In genomic region chr21:42818328-42818749, GRCh38 we compare ENCODE assay signal across 8 cellular contexts.
A peak's percentile ranks its signal among the peaks of the same experiment; 100 is the strongest.
DNase-seq lines count a peak whose midpoint lies in the region; ATAC-seq lines count a peak whose summit lies in the region.

No MANE protein-coding gene starts in this region.

- no peak overlapping the region for H3K4me3 Mint-ChIP-seq in activated naive CD4-positive, alpha-beta T cell treated with anti-CD3 and anti-CD28 coated beads, Interleukin-2, amount 10 ng/mL, durations not matched to agents 7 days and 5 days

- peaks cover 8% of the 10 kb centered on the region for H3K9me3 Mint-ChIP-seq in activated naive CD4-positive, alpha-beta T cell treated with anti-CD3 and anti-CD28 coated beads, Interleukin-2, amount 10 ng/mL, durations not matched to agents 7 days and 5 days

- CTCF ChIA-PET in activated naive CD4-positive, alpha-beta T cell treated with anti-CD3 and anti-CD28 coated beads, Interleukin-2, amount 10 ng/mL, durations not matched to agents 7 days and 5 days (lab: Charles Lee): interaction anchor here (0.7 to 4.9 kb wide), 5 partner anchors 27 to 228 kb away, joined by 3 to 33 read pairs (median 4); partner anchors contain the start of gene PDE9A

- H3K27ac Mint-ChIP-seq in activated naive CD4-positive, alpha-beta T cell treated with anti-CD3 and anti-CD28 coated beads, Interleukin-2, amount 10 ng/mL, durations not matched to agents 7 days and 5 days: no peak overlapping the region

- intact Hi-C loops in Right ventricle myocardium superior (cut with DNase I): loop anchor here (2.0 to 5.0 kb wide), 2 partner anchors 166 to 228 kb away; partner anchors contain the start of gene PDE9A

- H3K4me1 Mint-ChIP-seq in activated naive CD4-positive, alpha-beta T cell treated with anti-CD3 and anti-CD28 coated beads, Interleukin-2, amount 10 ng/mL, durations not matched to agents 7 days and 5 days: no peaks in the 10 kb centered on the region

- ATAC-seq in Right ventricle myocardium superior (ENCODE audit: poor library complexity) (peak; percentile 79), HG03097 (IDR thresholded peaks at IDR 0.05; ENCODE audit: low FRiP score, unreplicated experiment) (no peak)

- peaks cover 27% of the 10 kb centered on the region for H3K27me3 Mint-ChIP-seq in activated naive CD4-positive, alpha-beta T cell treated with anti-CD3 and anti-CD28 coated beads, Interleukin-2, amount 10 ng/mL, durations not matched to agents 7 days and 5 days

- peaks cover 5% of the 10 kb centered on the region for H3K36me3 Mint-ChIP-seq in activated naive CD4-positive, alpha-beta T cell treated with anti-CD3 and anti-CD28 coated beads, Interleukin-2, amount 10 ng/mL, durations not matched to agents 7 days and 5 days

- DNase-seq in SKM-1 treated with dmso at 0.1 percent for 144 hours (lab: John Stamatoyannopoulos, UW; ENCODE audit: unreplicated experiment) (peak; percentile 50), SKM-1 (lab: John Stamatoyannopoulos, UW; ENCODE audit: unreplicated experiment) (no peak), RPMI8226 (peak; percentile 59), Right ventricle myocardium superior (peak; percentile 76), retina (peak; percentile 40), HPDE6-E6E7 (ENCODE audit: extremely low spot score) (no peak)
- peak; percentile 72 for DNase-seq in activated naive CD4-positive, alpha-beta T cell treated with anti-CD3 and anti-CD28 coated beads, Interleukin-2, amount 10 ng/mL, durations not matched to agents 7 days and 5 days

Comparison
In these comparisons a context has a peak if more than half of its experiments do, and no peak if none do; other contexts are left out.
1. DNase-seq: peak in SKM-1 treated with dmso at 0.1 percent for 144 hours (single experiment), RPMI8226 (single experiment), activated naive CD4-positive, alpha-beta T cell treated with anti-CD3 and anti-CD28 coated beads, Interleukin-2, amount 10 ng/mL, durations not matched to agents 7 days and 5 days (single experiment), Right ventricle myocardium superior (single experiment) and retina (single experiment); none in SKM-1 (single experiment) and HPDE6-E6E7 (single experiment).